In genomic region chr6:15250440-15251168, GRCh38 we compare ENCODE assay signal across 1 cellular context.
TF ChIP-seq lines count a peak whose summit lies in the region.

No MANE protein-coding gene starts in this region.

TF ChIP-seq in HCT116, 20 proteins besides CTCF, POLR2A, EP300 and RAD21 (continued from another document):
- TF ChIP-seq, protein P1, sequence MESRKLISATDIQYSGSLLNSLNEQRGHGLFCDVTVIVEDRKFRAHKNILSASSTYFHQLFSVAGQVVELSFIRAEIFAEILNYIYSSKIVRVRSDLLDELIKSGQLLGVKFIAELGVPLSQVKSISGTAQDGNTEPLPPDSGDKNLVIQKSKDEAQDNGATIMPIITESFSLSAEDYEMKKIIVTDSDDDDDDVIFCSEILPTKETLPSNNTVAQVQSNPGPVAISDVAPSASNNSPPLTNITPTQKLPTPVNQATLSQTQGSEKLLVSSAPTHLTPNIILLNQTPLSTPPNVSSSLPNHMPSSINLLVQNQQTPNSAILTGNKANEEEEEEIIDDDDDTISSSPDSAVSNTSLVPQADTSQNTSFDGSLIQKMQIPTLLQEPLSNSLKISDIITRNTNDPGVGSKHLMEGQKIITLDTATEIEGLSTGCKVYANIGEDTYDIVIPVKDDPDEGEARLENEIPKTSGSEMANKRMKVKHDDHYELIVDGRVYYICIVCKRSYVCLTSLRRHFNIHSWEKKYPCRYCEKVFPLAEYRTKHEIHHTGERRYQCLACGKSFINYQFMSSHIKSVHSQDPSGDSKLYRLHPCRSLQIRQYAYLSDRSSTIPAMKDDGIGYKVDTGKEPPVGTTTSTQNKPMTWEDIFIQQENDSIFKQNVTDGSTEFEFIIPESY (IDR thresholded peaks at IDR 0.05; ENCODE audit: extremely low read depth, insufficient replicate concordance, low read length) = no peak
- TF ChIP-seq ZFX (IDR thresholded peaks at IDR 0.05) (no peak), ATF3 (IDR thresholded peaks at IDR 0.05) (no peak), EZH2 (IDR thresholded peaks at IDR 0.05) (no peak)
